Comparison of ENCODE assay signal across 8 cellular contexts in genomic region chr6:136823128-136823660, GRCh38. TPM values are rescaled to one million over a fixed set of nuclear protein-coding genes. Genes with fewer than 3 reads are reported as not detected.
A peak's percentile ranks its signal among the peaks of the same experiment; 100 is the strongest.
DNase-seq lines count a peak whose midpoint lies in the region; ATAC-seq and TF ChIP-seq lines count a peak whose summit lies in the region.

No MANE protein-coding gene starts in this region.

- WGBS in esophagus muscularis mucosa: 82% methylated on average over 16 of the region's 31 CpGs
- no CpG with 5 or more reads among the region's 31 CpGs for WGBS in trophoblast cell (ENCODE audit: extremely low coverage, insufficient coverage, insufficient read length)

- intact Hi-C loops in esophagus muscularis mucosa (cut with DNase I): no loop called here

- H3K23ac ChIP-seq in trophoblast cell (ENCODE audit: low read length): no peak overlapping the region

- H3K9me3 ChIP-seq in SJSA1 (replicated peaks) (no peaks in the 10 kb centered on the region), esophagus muscularis mucosa (no peaks in the 10 kb centered on the region), trophoblast cell (ENCODE audit: insufficient read depth, low read depth, low read length) (no peaks in the 10 kb centered on the region)

- DNase-seq in GM06990 (ENCODE audit: extremely low read depth, insufficient read length) (no peak), SJSA1 (ENCODE audit: low read depth in 1 of 2, low spot score in 2 of 2) (no peak), esophagus muscularis mucosa (ENCODE audit: extremely low spot score) (no peak), trophoblast cell (no peak), SW 1271 (lab: John Stamatoyannopoulos, UW) (no peak), NK-92 (lab: John Stamatoyannopoulos, UW; ENCODE audit: unreplicated experiment) (no peak), KBM-7 (no peak)

- peak overlapping the region; percentile 55 for H3K18ac ChIP-seq in trophoblast cell (ENCODE audit: low read length)

- peak overlapping the region; percentile 45 for H2AK5ac ChIP-seq in trophoblast cell (ENCODE audit: low read length)

- peaks cover 5% of the 10 kb centered on the region for H3K79me2 ChIP-seq in trophoblast cell (ENCODE audit: control insufficient read depth, insufficient read depth, low read length, poor library complexity)

- no peak overlapping the region for H2BK5ac ChIP-seq in trophoblast cell (ENCODE audit: low read depth, low read length, poor library complexity)

- H3K4me3 ChIP-seq in GM06990 (replicated peaks; ENCODE audit: low read depth, low read length): peak overlapping the region; percentile 81
- H3K4me3 ChIP-seq in SJSA1: peak overlapping the region; percentile 79
- H3K4me3 ChIP-seq in esophagus muscularis mucosa: peak overlapping the region; percentile 78 to 89 (median 81)
- peak overlapping the region; percentile 91 for H3K4me3 ChIP-seq in trophoblast cell (ENCODE audit: low read depth, low read length)

- peak overlapping the region; percentile 77 for H2AFZ ChIP-seq in trophoblast cell (ENCODE audit: insufficient read depth, low read length, poor library complexity)

- peak overlapping the region; percentile 92 for H4K8ac ChIP-seq in trophoblast cell (ENCODE audit: low read depth, low read length)

- TF ChIP-seq CTCF in GM06990 (IDR thresholded peaks at IDR 0.05; ENCODE audit: insufficient read depth, low read length, poor library complexity, severe bottlenecking) (no peak), esophagus muscularis mucosa (IDR thresholded peaks at IDR 0.05) (no peak)

- no peak overlapping the region for H3K4ac ChIP-seq in trophoblast cell (ENCODE audit: low read depth, low read length)

- peaks cover 6% of the 10 kb centered on the region for H3K79me1 ChIP-seq in trophoblast cell (ENCODE audit: low read length)

- in situ Hi-C loops in KBM-7 (cut with MboI; ENCODE audit: low pct_unique_long_range_greater_than_20kb, low sequenced_read_pairs): no loop called here

- TF ChIP-seq EP300 in esophagus muscularis mucosa (IDR thresholded peaks at IDR 0.05): no peak

- H3K9ac ChIP-seq in trophoblast cell (ENCODE audit: low read length): peak overlapping the region; percentile 44

- peak overlapping the region; percentile 9 for H4K12ac ChIP-seq in trophoblast cell (ENCODE audit: low read depth, low read length)

- peak overlapping the region; percentile 51 for H3K14ac ChIP-seq in trophoblast cell (ENCODE audit: low read length)

- peak overlapping the region; percentile 57 for H2BK120ac ChIP-seq in trophoblast cell (ENCODE audit: insufficient read depth, low read length, poor library complexity)

- no peak for TF ChIP-seq POLR2A in esophagus muscularis mucosa (IDR thresholded peaks at IDR 0.05; ENCODE audit: low read depth)

- H3K27ac ChIP-seq in SJSA1 (peak overlapping the region; percentile 88; the same call in 1 of the 2 replicates), esophagus muscularis mucosa (replicated peaks in 1 of 4) (peak overlapping the region; percentile 92 to 96 (median 94)), trophoblast cell (ENCODE audit: low read depth, low read length) (no peak overlapping the region)

- H4K91ac ChIP-seq in trophoblast cell (ENCODE audit: low read depth, low read length): peak overlapping the region; percentile 92

- H3K36me3 ChIP-seq in GM06990 (ENCODE audit: control insufficient read depth, insufficient read depth, low read length) (no peaks in the 10 kb centered on the region), SJSA1 (0 out of 2 replicates have a peak, but pooled peaks cover 3% of the 10 kb centered on the region), esophagus muscularis mucosa (peaks cover 0 to 27% (median 4%) of the 10 kb centered on the region in 4 donors), trophoblast cell (ENCODE audit: control insufficient read depth in 1 of 2, insufficient read depth in 2 of 2, low read length in 2 of 2) (peaks cover 2% of the 10 kb centered on the region in 2 experiments)

- no peak overlapping the region for H2BK12ac ChIP-seq in trophoblast cell (ENCODE audit: low read length)

- ATAC-seq in HG03520 (IDR thresholded peaks at IDR 0.05; ENCODE audit: unreplicated experiment): no peak

- H3K27me3 ChIP-seq in GM06990 (replicated peaks; ENCODE audit: control insufficient read depth, insufficient read depth, low read length) (no peaks in the 10 kb centered on the region), SJSA1 (replicated peaks) (no peaks in the 10 kb centered on the region), esophagus muscularis mucosa (no peaks in the 10 kb centered on the region), trophoblast cell (ENCODE audit: insufficient read depth, low read length) (no peaks in the 10 kb centered on the region)

- H3K4me2 ChIP-seq in trophoblast cell (ENCODE audit: low read length): peak overlapping the region; percentile 81

- H3K4me1 ChIP-seq in SJSA1 (replicated peaks) (peaks cover 6% of the 10 kb centered on the region), esophagus muscularis mucosa (peaks cover 13 to 21% (median 21%) of the 10 kb centered on the region in 4 donors), trophoblast cell (ENCODE audit: control insufficient read depth in 1 of 2, insufficient read depth in 2 of 2, low read length in 2 of 2) (peaks cover 4 to 6% of the 10 kb centered on the region in 2 experiments)

RNA-seq across cellular contexts. Expression of gene PEX7, which starts 0.8 kb away (rescaled TPM):
- total RNA-seq in SJSA1 (2014; rRNA removed; shearing (Covaris generic)): 4.6 and 11.4 TPM in 2 replicates
- 1 to 10 TPM; 4.1 to 9.5 (median 5.6) TPM for total RNA-seq in esophagus muscularis mucosa
- polyA plus RNA-seq in trophoblast cell (2013): 4.0 and 5.0 TPM in 2 replicates

RNA-seq across cellular contexts. Expression of gene MAP3K5, which starts 30.9 kb away (rescaled TPM):
- 8.3 and 10.7 TPM in 2 replicates for total RNA-seq in SJSA1 (2014; rRNA removed; shearing (Covaris generic))
- 10 to 100 TPM; 18.7 to 24.1 (median 20.7) TPM for total RNA-seq in esophagus muscularis mucosa
- polyA plus RNA-seq in trophoblast cell (2013): 1.2 and 1.3 TPM in 2 replicates
